Comparison of ENCODE assay signal across 28 cellular contexts in genomic region chr9:19404278-19405075, GRCh38. TPM values are rescaled to one million over a fixed set of nuclear protein-coding genes. Genes with fewer than 3 reads are reported as not detected.
A peak's percentile ranks its signal among the peaks of the same experiment; 100 is the strongest.
DNase-seq lines count a peak whose midpoint lies in the region; ATAC-seq and TF ChIP-seq lines count a peak whose summit lies in the region.
"Had no signal": no experiment of that assay in that cellular context is flagged by ENCODE, and none has a peak within 500 bp of the region (broad histone marks: within the 10 kb centered on the region; RNA-seq: fewer than 3 reads in every experiment).

No MANE protein-coding gene starts in this region.

- intact Hi-C loops in activated naive CD4-positive, alpha-beta T cell treated with anti-CD3 and anti-CD28 coated beads for 36 hours (cut with micrococcal nuclease): loop anchor here (10.0 kb wide), 1 partner anchor 1280 kb away; the partner anchor contains the start of gene FOCAD

- H3K36me3 ChIP-seq in duodenal mucosa (ENCODE audit: control insufficient read depth in 1 of 2, insufficient read depth in 2 of 2, low read length in 2 of 2) (no peaks in the 10 kb centered on the region), mucosa of rectum (ENCODE audit: control insufficient read depth in 2 of 2, insufficient read depth in 2 of 2, low read length in 2 of 2) (no peaks in the 10 kb centered on the region)
- H3K36me3 ChIP-seq: brain microvascular endothelial cell, MG63, spleen, upper lobe of left lung had no signal

- peak overlapping the region; percentile 90 for H3K27ac Mint-ChIP-seq in type B pancreatic cell
- no peak overlapping the region for H3K27ac Mint-ChIP-seq in activated naive CD4-positive, alpha-beta T cell treated with anti-CD3 and anti-CD28 coated beads for 36 hours
- H3K27ac Mint-ChIP-seq: B cell; stimulated activated naive CD8-positive, alpha-beta T cell treated with anti-CD3 and anti-CD28 coated beads, Interleukin-15, Interleukin-2, amounts not matched to agents 100 ng/mL and 50 ng/mL, for 24 hours had no signal

- H3K4me1 Mint-ChIP-seq in type B pancreatic cell (ENCODE audit: unreplicated experiment): peaks cover 1% of the 10 kb centered on the region
- peaks cover 5% of the 10 kb centered on the region for H3K4me1 Mint-ChIP-seq in activated naive CD4-positive, alpha-beta T cell treated with anti-CD3 and anti-CD28 coated beads for 36 hours (ENCODE audit: low read depth)

- H3K27ac ChIP-seq in duodenal mucosa (ENCODE audit: low read depth, low read length) (peak overlapping the region; percentile 20), mucosa of rectum (ENCODE audit: low read depth in 2 of 2, low read length in 2 of 2) (peak overlapping the region; percentile 10 to 61)
- H3K27ac ChIP-seq: brain microvascular endothelial cell, coronary artery, psoas muscle, spleen, upper lobe of left lung had no signal

- H3K27me3 ChIP-seq in duodenal mucosa (ENCODE audit: control insufficient read depth in 1 of 2, insufficient read depth in 2 of 2, low read length in 2 of 2) (no peaks in the 10 kb centered on the region), mucosa of rectum (ENCODE audit: control insufficient read depth in 2 of 2, insufficient read depth in 2 of 2, low read length in 2 of 2) (no peaks in the 10 kb centered on the region)
- H3K27me3 ChIP-seq: brain microvascular endothelial cell, spleen, upper lobe of left lung had no signal

- TF ChIP-seq CTCF in type B pancreatic cell (conservative IDR thresholded peaks at IDR 0.05): no peak

- peaks cover 4% of the 10 kb centered on the region for H3K9me3 Mint-ChIP-seq in type B pancreatic cell
- peaks cover 4% of the 10 kb centered on the region for H3K9me3 Mint-ChIP-seq in activated naive CD4-positive, alpha-beta T cell treated with anti-CD3 and anti-CD28 coated beads for 36 hours
- H3K9me3 Mint-ChIP-seq: stimulated activated naive CD8-positive, alpha-beta T cell treated with anti-CD3 and anti-CD28 coated beads, Interleukin-15, Interleukin-2, amounts not matched to agents 100 ng/mL and 50 ng/mL, for 24 hours had no signal

- no peaks in the 10 kb centered on the region for H3K27me3 Mint-ChIP-seq in type B pancreatic cell
- no peaks in the 10 kb centered on the region for H3K27me3 Mint-ChIP-seq in activated naive CD4-positive, alpha-beta T cell treated with anti-CD3 and anti-CD28 coated beads for 36 hours (ENCODE audit: low read depth)
- H3K27me3 Mint-ChIP-seq: B cell; stimulated activated naive CD8-positive, alpha-beta T cell treated with anti-CD3 and anti-CD28 coated beads, Interleukin-15, Interleukin-2, amounts not matched to agents 100 ng/mL and 50 ng/mL, for 24 hours had no signal

- peak; percentile 44 for DNase-seq in SIG-M5 treated with dmso at 0.1 percent for 504 hours (lab: John Stamatoyannopoulos, UW; ENCODE audit: unreplicated experiment)
- no peak for DNase-seq in SIG-M5 (lab: John Stamatoyannopoulos, UW)
- DNase-seq in type B pancreatic cell (ENCODE audit: extremely low spot score, unreplicated experiment): no peak
- no peak for DNase-seq in glomerular visceral epithelial cell (ENCODE audit: extremely low spot score)
- no peak for DNase-seq in activated naive CD4-positive, alpha-beta T cell treated with anti-CD3 and anti-CD28 coated beads for 36 hours
- DNase-seq: 8988T; activated CD4-positive, alpha-beta T cell treated with anti-CD3 and anti-CD28 coated beads, Interleukin-2, amount 50 U/mL, for 1 hour; activated CD8-positive, alpha-beta memory T cell treated with anti-CD3 and anti-CD28 coated beads, Interleukin-2, amount 50 U/mL, for 4 hours; brain microvascular endothelial cell; COR-L47; foreskin fibroblast; IMR-90; kidney glomerular epithelial cell; mesendoderm; MG63; NCI-H1436 treated with DMSO at 0.1 percent for 48 hours; psoas muscle; spleen; stimulated activated CD4-positive, alpha-beta T cell treated with anti-CD3 and anti-CD28 coated beads, Interleukin-4, amount 100 ng/mL, for 24 hours; T-helper 2 cell; upper lobe of left lung had no signal

- CTCF ChIA-PET in activated naive CD4-positive, alpha-beta T cell treated with anti-CD3 and anti-CD28 coated beads for 36 hours (lab: Charles Lee): interaction anchor here (0.6 kb wide), 1 partner anchor 168 kb away, joined by 4 read pairs; no protein-coding TSS in a partner anchor

- H3K4me3 Mint-ChIP-seq in type B pancreatic cell: peak overlapping the region; percentile 55
- no peak overlapping the region for H3K4me3 Mint-ChIP-seq in activated naive CD4-positive, alpha-beta T cell treated with anti-CD3 and anti-CD28 coated beads for 36 hours
- H3K4me3 Mint-ChIP-seq: B cell; stimulated activated naive CD8-positive, alpha-beta T cell treated with anti-CD3 and anti-CD28 coated beads, Interleukin-15, Interleukin-2, amounts not matched to agents 100 ng/mL and 50 ng/mL, for 24 hours had no signal

- no peak for ATAC-seq in GM19467 (IDR thresholded peaks at IDR 0.05; ENCODE audit: unreplicated experiment)
- ATAC-seq: Panc1, psoas muscle had no signal

- peaks cover 2 to 3% of the 10 kb centered on the region in 2 donors for H3K9me3 ChIP-seq in duodenal mucosa (ENCODE audit: control insufficient read depth in 1 of 2, low read length in 2 of 2)
- no peaks in the 10 kb centered on the region for H3K9me3 ChIP-seq in mucosa of rectum (ENCODE audit: control insufficient read depth in 2 of 2, low read length in 2 of 2)
- H3K9me3 ChIP-seq: psoas muscle had no signal

- H3K36me3 Mint-ChIP-seq in type B pancreatic cell: no peaks in the 10 kb centered on the region
- no peaks in the 10 kb centered on the region for H3K36me3 Mint-ChIP-seq in activated naive CD4-positive, alpha-beta T cell treated with anti-CD3 and anti-CD28 coated beads for 36 hours (ENCODE audit: low read depth)

- H3K4me1 ChIP-seq in duodenal mucosa (ENCODE audit: control insufficient read depth in 1 of 2, insufficient read depth in 2 of 2, low read length in 2 of 2): peaks cover 8 to 15% of the 10 kb centered on the region in 2 donors
- H3K4me1 ChIP-seq in mucosa of rectum (ENCODE audit: control insufficient read depth in 2 of 2, insufficient read depth in 2 of 2, low read length in 2 of 2): peaks cover 2 to 7% of the 10 kb centered on the region in 2 donors

- H3K4me3 ChIP-seq in duodenal mucosa (ENCODE audit: low read depth in 1 of 2, low read length in 2 of 2) (no peak overlapping the region), mucosa of rectum (ENCODE audit: low read length in 2 of 2) (no peak overlapping the region)
- H3K4me3 ChIP-seq: coronary artery, MG63, psoas muscle, spleen, upper lobe of left lung had no signal

- no peak overlapping the region for H3K9ac ChIP-seq in duodenal mucosa (ENCODE audit: low read depth in 1 of 2, low read length in 2 of 2)
- H3K9ac ChIP-seq in mucosa of rectum (ENCODE audit: low read depth in 1 of 2, low read length in 2 of 2): no peak overlapping the region

RNA-seq across cellular contexts. Expression of gene ACER2, which starts 4.3 kb away (rescaled TPM):
- total RNA-seq in type B pancreatic cell (ENCODE audit: low replicate concordance): 9.2 and 15.3 TPM in 2 replicates
- 1 to 10 TPM; 2.0 to 2.2 TPM for total RNA-seq in activated naive CD4-positive, alpha-beta T cell treated with anti-CD3 and anti-CD28 coated beads for 36 hours

RNA-seq across cellular contexts. Expression of gene RPS6, which starts 24.4 kb away (rescaled TPM):
- total RNA-seq in type B pancreatic cell (ENCODE audit: low replicate concordance): 2,791 and 2,920 TPM in 2 replicates
- total RNA-seq in activated naive CD4-positive, alpha-beta T cell treated with anti-CD3 and anti-CD28 coated beads for 36 hours: 1,000 to 10,000 TPM; 4,224 to 4,246 TPM
